Comparison of ENCODE assay signal across 19 cellular contexts in the genomic region with DNA sequence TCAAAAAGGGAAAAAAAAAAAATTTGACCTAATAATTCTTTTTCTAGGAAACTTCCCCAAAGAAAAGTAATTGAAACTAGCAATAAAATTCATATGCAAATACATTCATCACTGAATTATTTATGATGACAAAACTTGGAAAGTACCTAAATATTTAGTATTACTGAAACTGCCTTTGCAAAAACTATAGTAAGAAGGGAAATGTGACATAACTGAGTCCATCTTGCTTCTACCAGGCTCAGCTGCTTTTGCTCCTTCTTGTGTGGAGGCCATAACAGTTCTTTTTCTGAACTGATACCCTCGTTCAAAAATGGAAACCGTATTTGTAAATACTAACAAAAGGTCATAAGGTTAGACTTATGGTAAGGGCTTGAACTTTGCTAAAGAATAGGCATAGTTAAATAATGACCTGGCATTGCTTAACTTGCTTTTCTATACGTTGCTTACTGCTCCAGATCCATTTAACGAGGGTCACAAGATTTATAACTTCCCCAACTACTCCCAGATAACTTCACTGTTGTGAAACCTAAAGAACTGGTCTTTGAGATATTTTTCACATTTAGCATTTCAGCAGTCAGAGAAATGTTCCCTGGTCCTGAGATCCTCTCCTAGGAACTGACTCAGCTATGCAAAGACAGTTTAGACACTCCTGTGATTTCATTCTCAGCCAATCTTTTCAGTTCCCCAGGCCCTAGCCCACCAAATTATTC.
DNase-seq lines count a peak whose midpoint lies in the region; TF ChIP-seq lines count a peak whose summit lies in the region.
"Had no signal": no experiment of that assay in that cellular context is flagged by ENCODE, and none has a peak within 500 bp of the region (broad histone marks: within the 10 kb centered on the region; RNA-seq: fewer than 3 reads in every experiment).

No MANE protein-coding gene starts in this region.

- CTCF ChIA-PET in mammary epithelial cell (lab: Charles Lee; ENCODE audit: low non-redundant PET): no interaction called here
- CTCF ChIA-PET in MCF 10A (lab: Yijun Ruan, JAX): no interaction called here
- CTCF ChIA-PET in Calu3 (lab: Charles Lee): no interaction called here

- no peaks in the 10 kb centered on the region for H3K79me2 ChIP-seq in mammary epithelial cell (ENCODE audit: insufficient read depth, low read length)
- no peaks in the 10 kb centered on the region for H3K79me2 ChIP-seq in smooth muscle cell (ENCODE audit: low read depth)
- no peaks in the 10 kb centered on the region for H3K79me2 ChIP-seq in hepatocyte

- H3K36me3 ChIP-seq in mammary epithelial cell (ENCODE audit: insufficient read depth, low read length) (no peaks in the 10 kb centered on the region), smooth muscle cell (ENCODE audit: low read depth) (no peaks in the 10 kb centered on the region), hepatocyte (replicated peaks; ENCODE audit: insufficient read depth, low read depth) (no peaks in the 10 kb centered on the region)

- no peaks in the 10 kb centered on the region for H3K9me3 ChIP-seq in mammary epithelial cell (replicated peaks; ENCODE audit: insufficient read depth, low read length)
- H3K9me3 ChIP-seq in smooth muscle cell (replicated peaks; ENCODE audit: low read depth): no peaks in the 10 kb centered on the region
- H3K9me3 ChIP-seq in hepatocyte (ENCODE audit: low read depth): no peaks in the 10 kb centered on the region

- 83% methylated on average over 4 of the region's 4 CpGs for WGBS in mammary epithelial cell (ENCODE audit: low coverage, missing lambda C conversion rate)
- 37% methylated on average over 4 of the region's 4 CpGs for WGBS in smooth muscle cell (ENCODE audit: low lambda C conversion rate)
- 45% methylated on average over 4 of the region's 4 CpGs for WGBS in hepatocyte (ENCODE audit: low lambda C conversion rate, missing lambda C conversion rate)

- H3K9ac ChIP-seq in mammary epithelial cell (ENCODE audit: insufficient read depth, low read length): no peak overlapping the region
- H3K9ac ChIP-seq in smooth muscle cell (ENCODE audit: low read depth): no peak overlapping the region

- no peaks in the 10 kb centered on the region for H3K27me3 ChIP-seq in mammary epithelial cell (ENCODE audit: insufficient read depth, low read length)
- H3K27me3 ChIP-seq in smooth muscle cell (ENCODE audit: low read depth): no peaks in the 10 kb centered on the region
- H3K27me3 ChIP-seq in hepatocyte: no peaks in the 10 kb centered on the region

- no peak for DNase-seq in mammary epithelial cell
- no peak for DNase-seq in MCF 10A (ENCODE audit: unreplicated experiment)
- peak; percentile 6 for DNase-seq in NAMALWA (ENCODE audit: low spot score)
- DNase-seq in fibroblast of villous mesenchyme (ENCODE audit: low read depth): peak; percentile 68
- no peak for DNase-seq in smooth muscle cell (lab: John Stamatoyannopoulos, UW; ENCODE audit: unreplicated experiment)
- DNase-seq in NCI-H1436 (lab: John Stamatoyannopoulos, UW): no peak
- no peak for DNase-seq in Calu3
- no peak for DNase-seq in hepatocyte (ENCODE audit: low spot score)
- DNase-seq: 8988T, C1 segment of cervical spinal cord, DMS153, EL, H7, NCI-H1092 treated with DMSO at 0.1 percent for 48 hours, NCI-H187 treated with DMSO at 0.1 percent for 48 hours, NCI-H2171, NCI-H510A, T-cell had no signal

- in situ Hi-C loops in mammary epithelial cell (cut with MboI; ENCODE audit: low sequenced_read_pairs in 2 of 2): loop anchor here in 1 of 2 donors (25.0 kb wide), 1 partner anchor 827 kb away; no protein-coding TSS in a partner anchor

- POLR2A ChIA-PET in MCF 10A (lab: Yijun Ruan, JAX): no interaction called here

- H2AFZ ChIP-seq in mammary epithelial cell (ENCODE audit: low read depth, low read length) (peak overlapping the region; percentile 18), smooth muscle cell (ENCODE audit: low read depth) (peak overlapping the region; percentile 2), hepatocyte (no peak overlapping the region)

- H3K4me1 ChIP-seq in mammary epithelial cell (ENCODE audit: insufficient read depth, low read length) (peaks cover 27% of the 10 kb centered on the region), smooth muscle cell (ENCODE audit: low read depth) (peaks cover 6% of the 10 kb centered on the region), hepatocyte (ENCODE audit: insufficient read depth) (no peaks in the 10 kb centered on the region)

- peaks cover 11% of the 10 kb centered on the region for H3K4me1 Mint-ChIP-seq in MCF 10A (ENCODE audit: insufficient read depth, unreplicated experiment)
- H3K4me1 Mint-ChIP-seq in Calu3 (ENCODE audit: low read depth, unreplicated experiment): peaks cover 20% of the 10 kb centered on the region
- H3K4me1 Mint-ChIP-seq: T-cell had no signal

- H3K27ac ChIP-seq in mammary epithelial cell (ENCODE audit: insufficient read depth, low read depth, low read length) (no peak overlapping the region), smooth muscle cell (ENCODE audit: low read depth) (no peak overlapping the region), hepatocyte (no peak overlapping the region)

- H3K4me3 ChIP-seq in mammary epithelial cell (replicated peaks in 1 of 3; ENCODE audit: insufficient read depth in 1 of 3, low read depth in 2 of 3, low read length in 3 of 3): no peak overlapping the region
- no peak overlapping the region for H3K4me3 ChIP-seq in fibroblast of villous mesenchyme (ENCODE audit: low read depth, low read length)
- H3K4me3 ChIP-seq in smooth muscle cell: no peak overlapping the region
- H3K4me3 ChIP-seq in hepatocyte: no peak overlapping the region

- no peak overlapping the region for H3K4me3 Mint-ChIP-seq in MCF 10A (ENCODE audit: unreplicated experiment)
- no peak overlapping the region for H3K4me3 Mint-ChIP-seq in Calu3 (ENCODE audit: low read depth, unreplicated experiment)
- H3K4me3 Mint-ChIP-seq: IgD-negative memory B cell, T-cell had no signal

- dilution Hi-C loops in mammary epithelial cell (cut with HindIII; ENCODE audit: low sequenced_read_pairs): no loop called here

- TF ChIP-seq CTCF in mammary epithelial cell (conservative IDR thresholded peaks at IDR 0.05 in 1 of 2, IDR thresholded peaks at IDR 0.05 in 1 of 2; ENCODE audit: extremely low read depth in 1 of 2, insufficient read depth in 1 of 2, low read depth in 1 of 2, low read length in 2 of 2): no peak
- TF ChIP-seq CTCF in MCF 10A (IDR thresholded peaks at IDR 0.05; ENCODE audit: unreplicated experiment): no peak
- TF ChIP-seq CTCF in fibroblast of villous mesenchyme (IDR thresholded peaks at IDR 0.05; ENCODE audit: insufficient read depth, low read depth, low read length): no peak
- no peak for TF ChIP-seq CTCF in smooth muscle cell (IDR thresholded peaks at IDR 0.05; ENCODE audit: borderline replicate concordance, insufficient read depth, poor library complexity, severe bottlenecking)
- TF ChIP-seq CTCF in Calu3 (IDR thresholded peaks at IDR 0.05; ENCODE audit: unreplicated experiment): no peak
- TF ChIP-seq CTCF in hepatocyte (IDR thresholded peaks at IDR 0.05; ENCODE audit: poor library complexity): no peak

- H3K36me3 Mint-ChIP-seq in MCF 10A (ENCODE audit: insufficient read depth, unreplicated experiment) (no peaks in the 10 kb centered on the region), Calu3 (ENCODE audit: insufficient read depth, unreplicated experiment) (peaks cover 4% of the 10 kb centered on the region)
- H3K36me3 Mint-ChIP-seq: IgD-negative memory B cell, T-cell had no signal

- H3K27ac Mint-ChIP-seq in MCF 10A (ENCODE audit: low read depth, unreplicated experiment) (no peak overlapping the region), Calu3 (ENCODE audit: unreplicated experiment) (no peak overlapping the region)
- H3K27ac Mint-ChIP-seq: IgD-negative memory B cell, T-cell had no signal

- H3K4me2 ChIP-seq in mammary epithelial cell (ENCODE audit: insufficient read depth, low read depth, low read length) (no peak overlapping the region), smooth muscle cell (no peak overlapping the region), hepatocyte (no peak overlapping the region)

- H4K20me1 ChIP-seq in mammary epithelial cell (ENCODE audit: insufficient read depth, low read length) (no peaks in the 10 kb centered on the region), smooth muscle cell (ENCODE audit: low read depth) (no peaks in the 10 kb centered on the region), hepatocyte (ENCODE audit: insufficient read depth, poor library complexity, severe bottlenecking) (no peaks in the 10 kb centered on the region)

- H3K9me2 ChIP-seq in hepatocyte (replicated peaks; ENCODE audit: insufficient read depth): no peaks in the 10 kb centered on the region

- intact Hi-C loops in mammary epithelial cell (cut with micrococcal nuclease): loop anchor here (5.0 kb wide), 1 partner anchor 132 kb away; no protein-coding TSS in a partner anchor
- intact Hi-C loops in MCF 10A (cut with micrococcal nuclease): no loop called here
- intact Hi-C loops in Calu3 (cut with micrococcal nuclease; ENCODE audit: unreplicated experiment): no loop called here

- H3F3A ChIP-seq in smooth muscle cell (ENCODE audit: low read depth): no peaks in the 10 kb centered on the region

- BruUV-seq in mammary epithelial cell (replicated peaks; lab: Mats Ljungman, UMichigan) (no TSS peak), MCF 10A (replicated peaks; lab: Mats Ljungman, UMichigan) (no TSS peak), Calu3 (replicated peaks; lab: Mats Ljungman, UMichigan) (no TSS peak)

- H3K27me3 Mint-ChIP-seq in MCF 10A (ENCODE audit: insufficient read depth, unreplicated experiment) (no peaks in the 10 kb centered on the region), Calu3 (ENCODE audit: unreplicated experiment) (no peaks in the 10 kb centered on the region)

- H3K9me3 Mint-ChIP-seq in MCF 10A (ENCODE audit: unreplicated experiment): no peaks in the 10 kb centered on the region
- no peaks in the 10 kb centered on the region for H3K9me3 Mint-ChIP-seq in Calu3 (ENCODE audit: low read depth, unreplicated experiment)
- H3K9me3 Mint-ChIP-seq: IgD-negative memory B cell, T-cell had no signal

Comparison
In these comparisons a context has a peak if more than half of its experiments do, and no peak if none do; other contexts are left out.
1. DNase-seq: peak in NAMALWA (single experiment) and fibroblast of villous mesenchyme (single experiment); none in mammary epithelial cell (single experiment), MCF 10A (single experiment), smooth muscle cell (single experiment), NCI-H1436 (single experiment), Calu3 (single experiment) and hepatocyte (single experiment).